Comparison of ENCODE assay signal across 8 cellular contexts in genomic region chr11:66958956-66959274, GRCh38. TPM values are rescaled to one million over a fixed set of nuclear protein-coding genes. Genes with fewer than 3 reads are reported as not detected.
DNase-seq lines count a peak whose midpoint lies in the region; ATAC-seq and TF ChIP-seq lines count a peak whose summit lies in the region.

No MANE protein-coding gene starts in this region.

- WGBS in heart left ventricle, 4 donors, result 17 to 39% (median 33%) methylated on average over 10 of the region's 10 CpGs
- WGBS in lung, 2 donors, result 30 to 42% methylated on average over 10 of the region's 10 CpGs

- no peak for ATAC-seq in heart left ventricle
- ATAC-seq in left ventricle myocardium superior, result no peak
- ATAC-seq in lung (ENCODE audit: insufficient read depth, low FRiP score), result no peak

- H3K27me3 ChIP-seq in heart left ventricle (no peaks in the 10 kb centered on the region), lung (ENCODE audit: control insufficient read depth, insufficient read depth) (no peaks in the 10 kb centered on the region)

- H3K4me3 Mint-ChIP-seq in type B pancreatic cell, result peak overlapping the region; percentile 92

- intact Hi-C loops in heart left ventricle (cut with DNase I) (loop anchor here in 2 of 10 donors (5.0 kb wide), 2 partner anchors 102 to 342 kb away; partner anchors contain the start of genes LRFN4 (in 2 of the 2) and RBM14 (in 1 of the 2)), left ventricle myocardium superior (cut with micrococcal nuclease) (no loop called here)

- no peaks in the 10 kb centered on the region for H3K36me3 Mint-ChIP-seq in type B pancreatic cell

- H3K36me3 ChIP-seq in heart left ventricle, result no peaks in the 10 kb centered on the region
- no peaks in the 10 kb centered on the region for H3K36me3 ChIP-seq in lung (ENCODE audit: control insufficient read depth in 2 of 2, insufficient read depth in 2 of 2, low read length in 2 of 2)

- no peak for TF ChIP-seq POLR2A in heart left ventricle (IDR thresholded peaks at IDR 0.05)

- DNase-seq in heart left ventricle (no peak), left ventricle myocardium superior (no peak), astrocyte of the spinal cord (ENCODE audit: low read depth, low spot score) (no peak), lung (ENCODE audit: low spot score) (no peak), type B pancreatic cell (ENCODE audit: extremely low spot score, unreplicated experiment) (no peak), NOMO-1 treated with dmso at 0.1 percent for 144 hours (lab: John Stamatoyannopoulos, UW; ENCODE audit: unreplicated experiment) (no peak), OCI-M1 (lab: John Stamatoyannopoulos, UW) (no peak), SIG-M5 (lab: John Stamatoyannopoulos, UW) (no peak)

- peak overlapping the region in 10 of 12 donors; percentile 56 to 86 (median 74) for H3K4me3 ChIP-seq in heart left ventricle
- peak overlapping the region; percentile 24 for H3K4me3 ChIP-seq in astrocyte of the spinal cord (ENCODE audit: low read depth, low read length)
- no peak overlapping the region for H3K4me3 ChIP-seq in lung

- H3K9me3 Mint-ChIP-seq in type B pancreatic cell, result peaks cover 7% of the 10 kb centered on the region

- peaks cover 21% of the 10 kb centered on the region for H3K4me1 Mint-ChIP-seq in type B pancreatic cell (ENCODE audit: unreplicated experiment)

- in situ Hi-C loops in astrocyte of the spinal cord (cut with HindIII; ENCODE audit: low sequenced_read_pairs), result no loop called here

- TF ChIP-seq CTCF in heart left ventricle (IDR thresholded peaks at IDR 0.05) (no peak), astrocyte of the spinal cord (IDR thresholded peaks at IDR 0.05; ENCODE audit: low read depth, low read length) (no peak), lung (IDR thresholded peaks at IDR 0.05; ENCODE audit: control extremely low read depth, extremely low read depth) (no peak), type B pancreatic cell (conservative IDR thresholded peaks at IDR 0.05) (no peak)

- no peaks in the 10 kb centered on the region for H3K9me3 ChIP-seq in heart left ventricle
- no peaks in the 10 kb centered on the region for H3K9me3 ChIP-seq in lung (ENCODE audit: control insufficient read depth in 2 of 2, insufficient read depth in 1 of 2, low read length in 1 of 2)

- H3K27ac Mint-ChIP-seq in type B pancreatic cell, result peak overlapping the region; percentile 76

- H3K27ac ChIP-seq in heart left ventricle (peak overlapping the region in 10 of 12 donors; percentile 36 to 92 (median 62)), lung (ENCODE audit: low read depth in 1 of 2, low read length in 1 of 2) (peak overlapping the region; percentile 70 to 72)

- peaks cover 4% of the 10 kb centered on the region for H3K27me3 Mint-ChIP-seq in type B pancreatic cell

- H3K4me1 ChIP-seq in heart left ventricle (peaks cover 0 to 18% (median 12%) of the 10 kb centered on the region in 12 donors), lung (ENCODE audit: control insufficient read depth in 2 of 2, insufficient read depth in 2 of 2, low read length in 2 of 2) (peaks cover 5 to 6% of the 10 kb centered on the region in 2 donors)

RNA-seq across cellular contexts. Expression of gene PC, which starts 0.7 kb away (rescaled TPM):
- total RNA-seq in heart left ventricle, result 10 to 100 TPM in 7 of 9 donors, 1 to 10 TPM in 2; 2.6 to 22.4 (median 13.1) TPM
- 10 to 100 TPM; 11.7 to 20.3 TPM for polyA plus RNA-seq in heart left ventricle
- total RNA-seq in left ventricle myocardium superior, result 5.2 TPM
- 10 to 100 TPM in 1 of 2 donors, 1 to 10 TPM in 1; 5.5 to 32.5 TPM for total RNA-seq in lung
- polyA plus RNA-seq in lung, result 10 to 100 TPM; 10.3 to 13.6 TPM
- total RNA-seq in type B pancreatic cell (ENCODE audit: low replicate concordance), result 14.8 and 25.7 TPM in 2 replicates

RNA-seq across cellular contexts. Expression of gene C11orf86, which starts 16.2 kb away (rescaled TPM):
- not detected for total RNA-seq in heart left ventricle
- polyA plus RNA-seq in heart left ventricle, result not detected
- total RNA-seq in left ventricle myocardium superior, result not detected
- not detected for total RNA-seq in lung
- polyA plus RNA-seq in lung, result not detected
- 0.77 and 2.6 TPM in 2 replicates for total RNA-seq in type B pancreatic cell (ENCODE audit: low replicate concordance)
